ENCODE assay signal across 9 cellular contexts in genomic region chr2:241878007-241878970, GRCh38. TPM values are rescaled to one million over a fixed set of nuclear protein-coding genes. Genes with fewer than 3 reads are reported as not detected.
DNase-seq lines count a peak whose midpoint lies in the region; ATAC-seq and TF ChIP-seq lines count a peak whose summit lies in the region.
"Had no signal": no experiment of that assay in that cellular context is flagged by ENCODE, and none has a peak within 500 bp of the region (broad histone marks: within the 10 kb centered on the region; RNA-seq: fewer than 3 reads in every experiment).

No MANE protein-coding gene starts in this region.

- H3K27me3 Mint-ChIP-seq in activated naive CD8-positive, alpha-beta T cell treated with anti-CD3 and anti-CD28 coated beads for 36 hours = no peaks in the 10 kb centered on the region

- no peak overlapping the region for H3K4me3 ChIP-seq in MG63
- no peak overlapping the region for H3K4me3 ChIP-seq in heart right ventricle

- no peaks in the 10 kb centered on the region for H3K9me3 ChIP-seq in MG63
- H3K9me3 ChIP-seq in heart right ventricle = peaks cover 0 to 4% (median 0%) of the 10 kb centered on the region in 11 donors

- ATAC-seq in heart right ventricle = peak in 5 of 8 donors; percentile 19 to 52 (median 41)
- no peak for ATAC-seq in sciatic nerve
- no peak for ATAC-seq in GM18907 (IDR thresholded peaks at IDR 0.05; ENCODE audit: unreplicated experiment)
- no peak for ATAC-seq in GM19328 (IDR thresholded peaks at IDR 0.05; ENCODE audit: unreplicated experiment)

- H3K27ac ChIP-seq in heart right ventricle = no peak overlapping the region

- H3K4me1 ChIP-seq in heart right ventricle = peaks cover 3 to 26% (median 15%) of the 10 kb centered on the region in 9 donors

- peak; percentile 44 to 71 (median 66) for TF ChIP-seq CTCF in heart right ventricle (IDR thresholded peaks at IDR 0.05)

- H3K4me1 Mint-ChIP-seq in activated naive CD8-positive, alpha-beta T cell treated with anti-CD3 and anti-CD28 coated beads for 36 hours = peaks cover 23% of the 10 kb centered on the region

- peaks cover 5% of the 10 kb centered on the region for H3K36me3 Mint-ChIP-seq in activated naive CD8-positive, alpha-beta T cell treated with anti-CD3 and anti-CD28 coated beads for 36 hours

- H3K4me3 Mint-ChIP-seq in activated naive CD8-positive, alpha-beta T cell treated with anti-CD3 and anti-CD28 coated beads for 36 hours = no peak overlapping the region
- H3K4me3 Mint-ChIP-seq: dendritic cell treated with granulocyte-macrophage colony-stimulating factor and Interleukin-4, amounts not matched to agents 40 ng/mL and 50 ng/mL, for 4 days had no signal

- H3K27ac Mint-ChIP-seq in activated naive CD8-positive, alpha-beta T cell treated with anti-CD3 and anti-CD28 coated beads for 36 hours = no peak overlapping the region
- H3K27ac Mint-ChIP-seq: dendritic cell treated with granulocyte-macrophage colony-stimulating factor and Interleukin-4, amounts not matched to agents 40 ng/mL and 50 ng/mL, for 4 days had no signal

- H3K9me3 Mint-ChIP-seq in activated naive CD8-positive, alpha-beta T cell treated with anti-CD3 and anti-CD28 coated beads for 36 hours = peaks cover 1% of the 10 kb centered on the region
- H3K9me3 Mint-ChIP-seq: dendritic cell treated with granulocyte-macrophage colony-stimulating factor and Interleukin-4, amounts not matched to agents 40 ng/mL and 50 ng/mL, for 4 days had no signal

- H3K27me3 ChIP-seq in MG63 = no peaks in the 10 kb centered on the region
- H3K27me3 ChIP-seq in heart right ventricle = no peaks in the 10 kb centered on the region

- H3K36me3 ChIP-seq in MG63 (no peaks in the 10 kb centered on the region), heart right ventricle (no peaks in the 10 kb centered on the region)

- DNase-seq in Daoy (ENCODE audit: low read depth) (peak; percentile 80), MG63 (peak; percentile 73), SW480 (ENCODE audit: low spot score) (peak; percentile 57), heart right ventricle (peak; percentile 59 to 82), sciatic nerve (ENCODE audit: low spot score) (peak; percentile 85)
- DNase-seq in activated naive CD8-positive, alpha-beta T cell treated with anti-CD3 and anti-CD28 coated beads for 36 hours = peak; percentile 81

- intact Hi-C loops in heart right ventricle (cut with DNase I) = loop anchor here in 7 of 10 donors (5.0 to 10.0 kb wide), 5 partner anchors 143 to 176 kb away; partner anchors contain the start of genes D2HGDH (in 4 of the 7) and ING5 (in 1 of the 7)
- intact Hi-C loops in sciatic nerve (cut with DNase I) = loop anchor here (10.0 kb wide), 1 partner anchor 133 kb away; no protein-coding TSS in a partner anchor

- WGBS in heart right ventricle, 2 donors = 29 to 33% methylated on average over 23 to 26 of the region's 26 CpGs

RNA-seq across cellular contexts. Expression of gene RTP5, which starts 8.8 kb away (rescaled TPM):
- total RNA-seq in Daoy (2014; rRNA removed; shearing (Covaris generic)) = not detected in 2 replicates
- not detected in 2 replicates for total RNA-seq in MG63 (2014; rRNA removed; shearing (Covaris generic); ENCODE audit: low replicate concordance)
- under 1 TPM in 1 of 2 experiments, not detected in 1; 0.20 TPM for total RNA-seq in activated naive CD8-positive, alpha-beta T cell treated with anti-CD3 and anti-CD28 coated beads for 36 hours
- total RNA-seq in heart right ventricle = not detected
- polyA plus RNA-seq in heart right ventricle = under 1 TPM in 1 of 2 donors, not detected in 1; 0.15 TPM
- total RNA-seq in sciatic nerve = not detected

RNA-seq across cellular contexts. Expression of gene PDCD1, which starts 19.6 kb away (rescaled TPM):
- not detected in 2 replicates for total RNA-seq in Daoy (2014; rRNA removed; shearing (Covaris generic))
- not detected in 2 replicates for total RNA-seq in MG63 (2014; rRNA removed; shearing (Covaris generic); ENCODE audit: low replicate concordance)
- 10 to 100 TPM; 24.3 TPM for total RNA-seq in activated naive CD8-positive, alpha-beta T cell treated with anti-CD3 and anti-CD28 coated beads for 36 hours
- total RNA-seq in heart right ventricle (10 to 100 TPM in 1 of 10 donors, 1 to 10 TPM in 9; 1.3 to 14.2 (median 2.8) TPM), sciatic nerve (0.27 TPM)
- polyA plus RNA-seq in heart right ventricle = 1 to 10 TPM; 6.4 to 7.1 TPM

Comparison
In these comparisons a context has a peak if more than half of its experiments do, and no peak if none do; other contexts are left out.
1. ATAC-seq: peak in heart right ventricle (5 of 8); none in sciatic nerve (single experiment), GM18907 (single experiment) and GM19328 (single experiment).
2. Peak in every context shown above with its lines, with median percentiles within 50 percentile points of each other: DNase-seq.